In genomic region chrX:10072786-10073568, GRCh38 we compare ENCODE assay signal across 19 cellular contexts.
"Had no signal": no experiment of that assay in that cellular context is flagged by ENCODE, and none has a peak within 500 bp of the region (broad histone marks: within the 10 kb centered on the region; RNA-seq: fewer than 3 reads in every experiment).

No MANE protein-coding gene starts in this region.

- H3K9me3 ChIP-seq: left lung, prostate gland, suprapubic skin had no signal

- ATAC-seq: activated CD8-positive, alpha-beta T cell treated with anti-CD3 and anti-CD28 coated beads, Interleukin-2, amount 10 ng/mL, durations not matched to agents 7 days and 5 days; activated naive CD8-positive, alpha-beta T cell treated with anti-CD3 and anti-CD28 coated beads, Interleukin-2, amount 50 U/mL, for 24 hours; effector memory CD8-positive, alpha-beta T cell; left lung; right cardiac atrium; T-cell had no signal

- FAIRE-seq: frontal cortex, kidney had no signal

- H3K4me1 ChIP-seq: left lung, prostate gland, suprapubic skin had no signal

- DNase-seq: activated CD4-positive, alpha-beta T cell treated with anti-CD3 and anti-CD28 coated beads, Interleukin-2, amount 10 ng/mL, durations not matched to agents 24 days and 14 days; activated CD8-positive, alpha-beta T cell treated with anti-CD3 and anti-CD28 coated beads, Interleukin-2, amount 10 ng/mL, durations not matched to agents 7 days and 5 days; activated effector memory CD4-positive, alpha-beta T cell treated with Interleukin-2 at 50 U/mL for 16 hours; activated naive CD4-positive, alpha-beta T cell treated with anti-CD3 and anti-CD28 coated beads, Interleukin-2, amount 10 ng/mL, durations not matched to agents 7 days and 5 days; activated naive CD8-positive, alpha-beta T cell treated with anti-CD3 and anti-CD28 coated beads, Interleukin-2, amount 50 U/mL, for 24 hours; activated T-cell treated with anti-CD3 and anti-CD28 coated beads, Interleukin-2, amount 50 U/mL, for 48 hours; aorta; dermis blood vessel endothelial cell; effector memory CD8-positive, alpha-beta T cell; kidney; left lung; right cardiac atrium; stimulated activated CD4-positive, alpha-beta T cell treated with anti-CD3 and anti-CD28 coated beads, Interleukin-2, amount 100 ng/mL, for 24 hours; stimulated activated naive CD4-positive, alpha-beta T cell treated with Interleukin-2 at 50 U/mL for 16 hours; T-cell; T1000 had no signal

- H3K27me3 ChIP-seq: left lung, suprapubic skin had no signal

- H3K36me3 ChIP-seq: prostate gland, suprapubic skin had no signal

- H3K4me3 ChIP-seq: left lung, prostate gland, suprapubic skin had no signal

- H3K27ac ChIP-seq: left lung, prostate gland had no signal
